In the genomic region with DNA sequence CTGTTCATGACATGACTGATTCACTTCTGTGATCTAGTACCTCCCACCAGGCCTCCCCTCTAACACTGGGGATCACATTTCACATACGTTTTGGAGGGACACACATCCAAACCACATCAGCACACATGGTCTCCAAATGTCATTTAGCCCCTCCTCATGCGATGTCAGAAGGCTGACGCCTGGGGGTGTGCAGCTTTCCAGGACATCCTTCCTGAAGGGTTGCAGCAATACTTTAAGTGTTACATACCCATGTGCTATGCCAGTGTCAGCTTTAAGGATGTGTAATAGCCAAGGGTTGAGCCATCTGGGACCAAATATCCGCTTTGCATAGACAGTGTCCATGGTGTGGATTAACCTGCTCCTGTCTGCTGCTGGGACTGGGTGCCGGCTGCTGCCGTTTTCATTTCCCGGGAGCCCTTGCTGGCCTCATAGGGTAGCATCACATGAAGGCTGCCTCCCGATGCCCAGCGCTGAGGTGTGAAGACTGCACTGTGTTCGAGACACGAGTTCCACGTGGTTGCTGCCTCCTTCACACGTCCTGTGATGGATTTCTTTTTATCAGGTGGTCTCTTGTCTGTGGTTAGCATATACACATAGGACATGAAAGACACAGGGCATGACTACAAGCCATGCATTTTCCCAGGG, we compare ENCODE assay signal across 17 cellular contexts.
DNase-seq lines count a peak whose midpoint lies in the region; FAIRE-seq and TF ChIP-seq lines count a peak whose summit lies in the region.
"Had no signal": no experiment of that assay in that cellular context is flagged by ENCODE, and none has a peak within 500 bp of the region (broad histone marks: within the 10 kb centered on the region; RNA-seq: fewer than 3 reads in every experiment).

No MANE protein-coding gene starts in this region.

- POLR2A ChIA-PET in MCF 10A (lab: Yijun Ruan, JAX), result no interaction called here

- no peak for TF ChIP-seq EP300 in tibial nerve (IDR thresholded peaks at IDR 0.05)

- no peak overlapping the region for H3K27ac ChIP-seq in breast epithelium
- peak overlapping the region; percentile 80 for H3K27ac ChIP-seq in astrocyte (ENCODE audit: low read depth, low read length)
- no peak overlapping the region for H3K27ac ChIP-seq in tibial nerve
- H3K27ac ChIP-seq: colonic mucosa, pancreas had no signal

- no peaks in the 10 kb centered on the region for H3K4me1 ChIP-seq in breast epithelium
- peaks cover 16% of the 10 kb centered on the region for H3K4me1 ChIP-seq in astrocyte (ENCODE audit: insufficient read depth, low read length)
- H3K4me1 ChIP-seq in tibial nerve, result no peaks in the 10 kb centered on the region
- H3K4me1 ChIP-seq: colonic mucosa, pancreas had no signal

- H3K4me1 Mint-ChIP-seq in MCF 10A (ENCODE audit: insufficient read depth, unreplicated experiment) (peaks cover 7% of the 10 kb centered on the region), astrocyte (ENCODE audit: low read depth, unreplicated experiment) (peaks cover 7% of the 10 kb centered on the region)
- H3K4me1 Mint-ChIP-seq: CD4-positive, CD25-positive, alpha-beta regulatory T cell; IgD-negative memory B cell had no signal

- FAIRE-seq in astrocyte (lab: Jason Lieb, UNC) (no peak), HTR-8/SVneo (lab: Jason Lieb, UNC) (no peak)
- FAIRE-seq: pancreas had no signal

- intact Hi-C loops in MCF 10A (cut with micrococcal nuclease), result no loop called here
- intact Hi-C loops in breast epithelium (cut with DNase I; ENCODE audit: low total_unique reads), result no loop called here

- H3K9ac ChIP-seq in astrocyte (ENCODE audit: low read length), result peak overlapping the region; percentile 72

- no peak for TF ChIP-seq CTCF in MCF 10A (IDR thresholded peaks at IDR 0.05; ENCODE audit: unreplicated experiment)
- TF ChIP-seq CTCF in breast epithelium (IDR thresholded peaks at IDR 0.05), result no peak
- TF ChIP-seq CTCF in astrocyte (IDR thresholded peaks at IDR 0.05; ENCODE audit: insufficient read depth, low read depth, low read length), result no peak
- no peak for TF ChIP-seq CTCF in tibial nerve (IDR thresholded peaks at IDR 0.05)

- H3K4me3 Mint-ChIP-seq in MCF 10A (ENCODE audit: unreplicated experiment), result no peak overlapping the region
- H3K4me3 Mint-ChIP-seq in astrocyte (ENCODE audit: unreplicated experiment), result no peak overlapping the region
- H3K4me3 Mint-ChIP-seq: CD4-positive, CD25-positive, alpha-beta regulatory T cell; IgD-negative memory B cell had no signal

- BruUV-seq in MCF 10A (replicated peaks; lab: Mats Ljungman, UMichigan), result no TSS peak

- H3K27me3 Mint-ChIP-seq in MCF 10A (ENCODE audit: insufficient read depth, unreplicated experiment) (no peaks in the 10 kb centered on the region), astrocyte (ENCODE audit: low read depth, unreplicated experiment) (peaks cover 9% of the 10 kb centered on the region)
- H3K27me3 Mint-ChIP-seq: CD4-positive, CD25-positive, alpha-beta regulatory T cell; IgD-negative memory B cell had no signal

- no peak overlapping the region for H2AFZ ChIP-seq in astrocyte (ENCODE audit: low read depth, low read length)

- TF ChIP-seq POLR2A in breast epithelium (IDR thresholded peaks at IDR 0.05) (no peak), tibial nerve (IDR thresholded peaks at IDR 0.05) (no peak)

- H3K4me3 ChIP-seq in breast epithelium, result no peak overlapping the region
- H3K4me3 ChIP-seq in astrocyte (ENCODE audit: insufficient read depth, low read depth, low read length), result peak overlapping the region; percentile 15
- H3K4me3 ChIP-seq in tibial nerve, result no peak overlapping the region
- H3K4me3 ChIP-seq: colonic mucosa, pancreas had no signal

- H3K27ac Mint-ChIP-seq in MCF 10A (ENCODE audit: low read depth, unreplicated experiment) (no peak overlapping the region), astrocyte (ENCODE audit: unreplicated experiment) (peak overlapping the region; percentile 77)
- H3K27ac Mint-ChIP-seq: CD4-positive, CD25-positive, alpha-beta regulatory T cell; IgD-negative memory B cell had no signal

- no peaks in the 10 kb centered on the region for H3K27me3 ChIP-seq in breast epithelium
- H3K27me3 ChIP-seq in astrocyte (ENCODE audit: insufficient read depth, low read length), result no peaks in the 10 kb centered on the region
- no peaks in the 10 kb centered on the region for H3K27me3 ChIP-seq in tibial nerve
- H3K27me3 ChIP-seq: colonic mucosa, pancreas had no signal

- no peaks in the 10 kb centered on the region for H4K20me1 ChIP-seq in astrocyte (ENCODE audit: insufficient read depth, low read length)

- DNase-seq in MCF 10A (ENCODE audit: unreplicated experiment), result peak; percentile 48
- DNase-seq in breast epithelium (ENCODE audit: low spot score in 2 of 2), result no peak
- DNase-seq in astrocyte (ENCODE audit: low read depth), result peak; percentile 18
- peak; percentile 19 for DNase-seq in left kidney (ENCODE audit: low read depth, low spot score)
- DNase-seq in stimulated activated CD4-positive, alpha-beta T cell treated with anti-CD3 and anti-CD28 coated beads, Interleukin-1b, Interleukin-23, amount 100 ng/mL, for 48 hours, result no peak
- no peak for DNase-seq in tibial nerve (ENCODE audit: low spot score in 2 of 2)
- no peak for DNase-seq in HTR-8/SVneo (ENCODE audit: insufficient read length, low spot score)
- no peak for DNase-seq in DMS 273 (lab: John Stamatoyannopoulos, UW; ENCODE audit: unreplicated experiment)
- DNase-seq: 8988T; activated naive CD4-positive, alpha-beta T cell treated with Interleukin-2 at 50 U/mL for 16 hours; CD4-positive, CD25-positive, alpha-beta regulatory T cell; colonic mucosa; glutamatergic neuron; NCI-H1694 treated with DMSO at 0.1 percent for 48 hours; pancreas; RPMI8226 had no signal

- H3K36me3 Mint-ChIP-seq in MCF 10A (ENCODE audit: insufficient read depth, unreplicated experiment), result no peaks in the 10 kb centered on the region
- H3K36me3 Mint-ChIP-seq in astrocyte (ENCODE audit: low read depth, unreplicated experiment), result no peaks in the 10 kb centered on the region
- H3K36me3 Mint-ChIP-seq: CD4-positive, CD25-positive, alpha-beta regulatory T cell; IgD-negative memory B cell had no signal

- H3K9me3 Mint-ChIP-seq in MCF 10A (ENCODE audit: unreplicated experiment) (peaks cover 7% of the 10 kb centered on the region), astrocyte (ENCODE audit: unreplicated experiment) (peaks cover 7% of the 10 kb centered on the region)

- no peaks in the 10 kb centered on the region for H3K79me2 ChIP-seq in astrocyte (ENCODE audit: insufficient read depth, low read length)

- 82 to 90% methylated on average over 12 to 13 of the region's 13 CpGs for WGBS in tibial nerve, 2 donors

- no peaks in the 10 kb centered on the region for H3K36me3 ChIP-seq in breast epithelium
- H3K36me3 ChIP-seq in astrocyte (ENCODE audit: insufficient read depth, low read length), result no peaks in the 10 kb centered on the region
- no peaks in the 10 kb centered on the region for H3K36me3 ChIP-seq in tibial nerve
- H3K36me3 ChIP-seq: colonic mucosa, pancreas had no signal

- CTCF ChIA-PET in MCF 10A (lab: Yijun Ruan, JAX), result interaction anchor here (0.6 kb wide), 1 partner anchor 11 kb away, joined by 3 read pairs; no protein-coding TSS in a partner anchor

- peak overlapping the region; percentile 72 for H3K4me2 ChIP-seq in astrocyte (ENCODE audit: low read length)

- H3K9me3 ChIP-seq in breast epithelium (peaks cover 0 to 12% of the 10 kb centered on the region in 2 donors), astrocyte (ENCODE audit: insufficient read depth, low read depth, low read length) (no peaks in the 10 kb centered on the region), tibial nerve (peaks cover 0 to 4% (median 0%) of the 10 kb centered on the region in 4 donors)
- H3K9me3 ChIP-seq: colonic mucosa, pancreas had no signal

Comparison
In these comparisons a context has a peak if more than half of its experiments do, and no peak if none do; other contexts are left out.
1. DNase-seq: peak in MCF 10A (single experiment), astrocyte (single experiment) and left kidney (single experiment); none in breast epithelium (0 of 2), stimulated activated CD4-positive, alpha-beta T cell treated with anti-CD3 and anti-CD28 coated beads, Interleukin-1b, Interleukin-23, amount 100 ng/mL, for 48 hours (single experiment), tibial nerve (0 of 2), HTR-8/SVneo (single experiment) and DMS 273 (single experiment).